ENCODE assay signal across 8 cellular contexts in genomic region chr10:102643346-102644065, GRCh38. TPM values are rescaled to one million over a fixed set of nuclear protein-coding genes. Genes with fewer than 3 reads are reported as not detected.
A peak's percentile ranks its signal among the peaks of the same experiment; 100 is the strongest.
DNase-seq lines count a peak whose midpoint lies in the region; ATAC-seq and TF ChIP-seq lines count a peak whose summit lies in the region.

No MANE protein-coding gene starts in this region.

- H3K36me3 ChIP-seq in left lung = no peaks in the 10 kb centered on the region

- no peak for TF ChIP-seq CTCF in WI38 (IDR thresholded peaks at IDR 0.05; ENCODE audit: low read depth, low read length)
- no peak for TF ChIP-seq CTCF in left lung (IDR thresholded peaks at IDR 0.05)

- ATAC-seq in left lung = peak; percentile 4

- no peaks in the 10 kb centered on the region for H3K9me3 ChIP-seq in left lung

- H3K4me3 ChIP-seq in WI38 (ENCODE audit: low read depth, low read length) (peak overlapping the region; percentile 93), left lung (peak overlapping the region; percentile 76 to 85)

- peak overlapping the region; percentile 98 to 99 for H3K27ac ChIP-seq in left lung

- DNase-seq in activated T-cell treated with anti-CD3 and anti-CD28 coated beads for 24 hours (ENCODE audit: low read depth) = peak; percentile 31
- no peak for DNase-seq in activated T-cell treated with anti-CD3 and anti-CD28 coated beads, Interleukin-2, amount 50 U/mL, for 1 hour
- peak; percentile 26 to 57 for DNase-seq in NCI-H1930 (lab: John Stamatoyannopoulos, UW)
- DNase-seq in dermis microvascular lymphatic vessel endothelial cell (ENCODE audit: low read depth in 2 of 2) = peak; percentile 63 to 86
- DNase-seq in left lung = peak; percentile 77 to 90
- peak; percentile 48 to 52 for DNase-seq in stimulated activated CD4-positive, alpha-beta T cell treated with anti-CD3 and anti-CD28 coated beads, Interleukin-2, amount 100 ng/mL, for 48 hours
- DNase-seq in GM19240 (ENCODE audit: insufficient read length, low spot score) = no peak

- H3K27me3 ChIP-seq in left lung = no peaks in the 10 kb centered on the region

- peaks cover 19 to 25% of the 10 kb centered on the region in 2 donors for H3K4me1 ChIP-seq in left lung

- intact Hi-C loops in left lung (cut with DNase I) = no loop called here

RNA-seq across cellular contexts. Expression of gene TRIM8, which starts 0.8 kb away (rescaled TPM):
- 38.4 and 82.4 TPM in 2 replicates for total RNA-seq in dermis microvascular lymphatic vessel endothelial cell
- total RNA-seq in left lung = 100 to 1,000 TPM; 123 to 180 TPM

Comparison
In these comparisons a context has a peak if more than half of its experiments do, and no peak if none do; other contexts are left out.
1. DNase-seq: peak in activated T-cell treated with anti-CD3 and anti-CD28 coated beads for 24 hours (single experiment), NCI-H1930 (2 of 2), dermis microvascular lymphatic vessel endothelial cell (2 of 2), left lung (2 of 2) and stimulated activated CD4-positive, alpha-beta T cell treated with anti-CD3 and anti-CD28 coated beads, Interleukin-2, amount 100 ng/mL, for 48 hours (2 of 2); none in activated T-cell treated with anti-CD3 and anti-CD28 coated beads, Interleukin-2, amount 50 U/mL, for 1 hour (single experiment) and GM19240 (single experiment).